ENCODE assay signal across 16 cellular contexts in genomic region chr12:87845995-87846483, GRCh38.
DNase-seq lines count a peak whose midpoint lies in the region; ATAC-seq and TF ChIP-seq lines count a peak whose summit lies in the region.
"Had no signal": no experiment of that assay in that cellular context is flagged by ENCODE, and none has a peak within 500 bp of the region (broad histone marks: within the 10 kb centered on the region; RNA-seq: fewer than 3 reads in every experiment).

No MANE protein-coding gene starts in this region.

- no peaks in the 10 kb centered on the region for H3K27me3 Mint-ChIP-seq in WTC11 (ENCODE audit: low read depth)

- no peaks in the 10 kb centered on the region for H3K79me1 ChIP-seq in mesendoderm (ENCODE audit: low read length)

- no peak overlapping the region for H4K8ac ChIP-seq in mesendoderm (ENCODE audit: low read depth, low read length)

- H3K9me3 ChIP-seq in smooth muscle cell (replicated peaks; ENCODE audit: low read depth): no peaks in the 10 kb centered on the region
- H3K9me3 ChIP-seq: BLaER1, Caco-2 had no signal

- no peak overlapping the region for H3K18ac ChIP-seq in mesendoderm (ENCODE audit: low read length)

- no peak overlapping the region for H2BK15ac ChIP-seq in mesendoderm (replicated peaks; ENCODE audit: low read depth)

- POLR2A ChIA-PET in WTC11 (lab: Charles Lee): no interaction called here

- no peak overlapping the region for H2BK5ac ChIP-seq in mesendoderm (ENCODE audit: low read length)

- no peak overlapping the region for H3K4me3 Mint-ChIP-seq in WTC11
- H3K4me3 Mint-ChIP-seq: CD8-positive, alpha-beta memory T cell had no signal

- TF ChIP-seq CTCF in WTC11 (IDR thresholded peaks at IDR 0.05) (no peak), smooth muscle cell (IDR thresholded peaks at IDR 0.05; ENCODE audit: borderline replicate concordance, insufficient read depth, poor library complexity, severe bottlenecking) (no peak)

- H3K36me3 ChIP-seq in mesendoderm (ENCODE audit: control insufficient read depth, insufficient read depth, low read length) (no peaks in the 10 kb centered on the region), smooth muscle cell (ENCODE audit: low read depth) (no peaks in the 10 kb centered on the region)
- H3K36me3 ChIP-seq: BLaER1 had no signal

- H3F3A ChIP-seq in smooth muscle cell (ENCODE audit: low read depth): no peaks in the 10 kb centered on the region

- no peaks in the 10 kb centered on the region for H4K20me1 ChIP-seq in smooth muscle cell (ENCODE audit: low read depth)
- H4K20me1 ChIP-seq: BLaER1 had no signal

- no peak overlapping the region for H3K56ac ChIP-seq in mesendoderm (ENCODE audit: low read length)

- H3K27me3 ChIP-seq in mesendoderm (ENCODE audit: insufficient read depth, low read length, poor library complexity) (no peaks in the 10 kb centered on the region), smooth muscle cell (ENCODE audit: low read depth) (no peaks in the 10 kb centered on the region)
- H3K27me3 ChIP-seq: BLaER1 had no signal

- CTCF ChIA-PET in WTC11 (lab: Charles Lee): interaction anchor here (0.6 kb wide), 1 partner anchor 467 kb away, joined by 3 read pairs; no protein-coding TSS in a partner anchor

- no peaks in the 10 kb centered on the region for H3K36me3 Mint-ChIP-seq in WTC11
- H3K36me3 Mint-ChIP-seq: CD8-positive, alpha-beta memory T cell had no signal

- no CpG with 5 or more reads among the region's 2 CpGs for WGBS in mesendoderm (ENCODE audit: extremely low coverage, insufficient coverage, low lambda C conversion rate)
- WGBS in smooth muscle cell (ENCODE audit: low lambda C conversion rate): 24% methylated on average over 2 of the region's 2 CpGs

- H3K79me2 ChIP-seq in mesendoderm (ENCODE audit: control insufficient read depth, insufficient read depth, low read length) (no peaks in the 10 kb centered on the region), smooth muscle cell (ENCODE audit: low read depth) (no peaks in the 10 kb centered on the region)

- no peaks in the 10 kb centered on the region for H3K9me3 Mint-ChIP-seq in WTC11
- H3K9me3 Mint-ChIP-seq: CD8-positive, alpha-beta memory T cell had no signal

- H3K9ac ChIP-seq in mesendoderm (ENCODE audit: low read length): no peak overlapping the region
- no peak overlapping the region for H3K9ac ChIP-seq in smooth muscle cell (ENCODE audit: low read depth)
- H3K9ac ChIP-seq: BLaER1, KMS-11 had no signal

- H3K23ac ChIP-seq in mesendoderm (ENCODE audit: low read length): no peak overlapping the region

- peaks cover 27% of the 10 kb centered on the region for H3K4me1 Mint-ChIP-seq in WTC11
- H3K4me1 Mint-ChIP-seq: CD8-positive, alpha-beta memory T cell had no signal

- DNase-seq in ELF-1 (ENCODE audit: low read depth, low spot score) (peak; percentile 4), WTC11 (ENCODE audit: low spot score) (no peak), mesendoderm (peak; percentile 61), smooth muscle cell (lab: John Stamatoyannopoulos, UW; ENCODE audit: unreplicated experiment) (no peak), HUDEP-2 (lab: John Stamatoyannopoulos, UW; ENCODE audit: unreplicated experiment in 76 of 76) (no peak)
- no peak for DNase-seq in stimulated activated naive CD4-positive, alpha-beta T cell treated with Interleukin-2 at 50 U/mL for 16 hours (lab: John Stamatoyannopoulos, UW)
- DNase-seq: 8988T; AML-193; Caco-2; CD8-positive, alpha-beta memory T cell; DMS53; GOT3; HCEC 1CT had no signal

- peak overlapping the region; percentile 64 for H2AFZ ChIP-seq in smooth muscle cell (ENCODE audit: low read depth)

- no peak overlapping the region for H2AK5ac ChIP-seq in mesendoderm (ENCODE audit: low read length)

- no peak overlapping the region for H3K4ac ChIP-seq in mesendoderm (ENCODE audit: low read depth, low read length)

- H4K5ac ChIP-seq in mesendoderm (ENCODE audit: low read length): no peak overlapping the region

- no peak overlapping the region for H2BK120ac ChIP-seq in mesendoderm (ENCODE audit: low read depth, low read length)

- ATAC-seq in WTC11 (peak; percentile 59; the same call in 1 of the 2 replicates), GM21723 (IDR thresholded peaks at IDR 0.05; ENCODE audit: unreplicated experiment) (no peak)

- H3K4me3 ChIP-seq in mesendoderm (ENCODE audit: low read length) (no peak overlapping the region), smooth muscle cell (no peak overlapping the region)
- H3K4me3 ChIP-seq: BLaER1 had no signal

- no peak overlapping the region for H3K27ac Mint-ChIP-seq in WTC11
- H3K27ac Mint-ChIP-seq: CD8-positive, alpha-beta memory T cell had no signal

- H3K4me1 ChIP-seq in mesendoderm (ENCODE audit: control insufficient read depth, low read depth, low read length) (no peaks in the 10 kb centered on the region), smooth muscle cell (ENCODE audit: low read depth) (no peaks in the 10 kb centered on the region)
- H3K4me1 ChIP-seq: Caco-2 had no signal

- no peak overlapping the region for H3K27ac ChIP-seq in mesendoderm (ENCODE audit: low read depth, low read length)
- no peak overlapping the region for H3K27ac ChIP-seq in smooth muscle cell (ENCODE audit: low read depth)
- H3K27ac ChIP-seq: BLaER1, KMS-11 had no signal

- no peak overlapping the region for H3K4me2 ChIP-seq in mesendoderm (ENCODE audit: low read length)
- H3K4me2 ChIP-seq in smooth muscle cell: no peak overlapping the region
- H3K4me2 ChIP-seq: BLaER1, KMS-11 had no signal

TF ChIP-seq in WTC11, 78 proteins besides CTCF, POLR2A, EP300 and RAD21:
- TF ChIP-seq, protein P1, sequence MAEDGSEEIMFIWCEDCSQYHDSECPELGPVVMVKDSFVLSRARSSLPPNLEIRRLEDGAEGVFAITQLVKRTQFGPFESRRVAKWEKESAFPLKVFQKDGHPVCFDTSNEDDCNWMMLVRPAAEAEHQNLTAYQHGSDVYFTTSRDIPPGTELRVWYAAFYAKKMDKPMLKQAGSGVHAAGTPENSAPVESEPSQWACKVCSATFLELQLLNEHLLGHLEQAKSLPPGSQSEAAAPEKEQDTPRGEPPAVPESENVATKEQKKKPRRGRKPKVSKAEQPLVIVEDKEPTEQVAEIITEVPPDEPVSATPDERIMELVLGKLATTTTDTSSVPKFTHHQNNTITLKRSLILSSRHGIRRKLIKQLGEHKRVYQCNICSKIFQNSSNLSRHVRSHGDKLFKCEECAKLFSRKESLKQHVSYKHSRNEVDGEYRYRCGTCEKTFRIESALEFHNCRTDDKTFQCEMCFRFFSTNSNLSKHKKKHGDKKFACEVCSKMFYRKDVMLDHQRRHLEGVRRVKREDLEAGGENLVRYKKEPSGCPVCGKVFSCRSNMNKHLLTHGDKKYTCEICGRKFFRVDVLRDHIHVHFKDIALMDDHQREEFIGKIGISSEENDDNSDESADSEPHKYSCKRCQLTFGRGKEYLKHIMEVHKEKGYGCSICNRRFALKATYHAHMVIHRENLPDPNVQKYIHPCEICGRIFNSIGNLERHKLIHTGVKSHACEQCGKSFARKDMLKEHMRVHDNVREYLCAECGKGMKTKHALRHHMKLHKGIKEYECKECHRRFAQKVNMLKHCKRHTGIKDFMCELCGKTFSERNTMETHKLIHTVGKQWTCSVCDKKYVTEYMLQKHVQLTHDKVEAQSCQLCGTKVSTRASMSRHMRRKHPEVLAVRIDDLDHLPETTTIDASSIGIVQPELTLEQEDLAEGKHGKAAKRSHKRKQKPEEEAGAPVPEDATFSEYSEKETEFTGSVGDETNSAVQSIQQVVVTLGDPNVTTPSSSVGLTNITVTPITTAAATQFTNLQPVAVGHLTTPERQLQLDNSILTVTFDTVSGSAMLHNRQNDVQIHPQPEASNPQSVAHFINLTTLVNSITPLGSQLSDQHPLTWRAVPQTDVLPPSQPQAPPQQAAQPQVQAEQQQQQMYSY (CRISPR knock-in tag; IDR thresholded peaks at IDR 0.05): no peak
- TF ChIP-seq FOXJ3 (CRISPR knock-in tag; IDR thresholded peaks at IDR 0.05; ENCODE audit: borderline replicate concordance): no peak
- no peak for TF ChIP-seq GABPB1 (CRISPR knock-in tag; IDR thresholded peaks at IDR 0.05)
- no peak for TF ChIP-seq GTF2I (CRISPR knock-in tag; conservative IDR thresholded peaks at IDR 0.05)
TF ChIP-seq in WTC11: peak in this region for 0.

Comparison
In these comparisons a context has a peak if more than half of its experiments do, and no peak if none do; other contexts are left out.
1. DNase-seq: peak in ELF-1 (single experiment) and mesendoderm (single experiment); none in WTC11 (single experiment), smooth muscle cell (single experiment), HUDEP-2 (0 of 76) and stimulated activated naive CD4-positive, alpha-beta T cell treated with Interleukin-2 at 50 U/mL for 16 hours (single experiment).